17 cellular contexts compared by ENCODE assay signal in the genomic region with DNA sequence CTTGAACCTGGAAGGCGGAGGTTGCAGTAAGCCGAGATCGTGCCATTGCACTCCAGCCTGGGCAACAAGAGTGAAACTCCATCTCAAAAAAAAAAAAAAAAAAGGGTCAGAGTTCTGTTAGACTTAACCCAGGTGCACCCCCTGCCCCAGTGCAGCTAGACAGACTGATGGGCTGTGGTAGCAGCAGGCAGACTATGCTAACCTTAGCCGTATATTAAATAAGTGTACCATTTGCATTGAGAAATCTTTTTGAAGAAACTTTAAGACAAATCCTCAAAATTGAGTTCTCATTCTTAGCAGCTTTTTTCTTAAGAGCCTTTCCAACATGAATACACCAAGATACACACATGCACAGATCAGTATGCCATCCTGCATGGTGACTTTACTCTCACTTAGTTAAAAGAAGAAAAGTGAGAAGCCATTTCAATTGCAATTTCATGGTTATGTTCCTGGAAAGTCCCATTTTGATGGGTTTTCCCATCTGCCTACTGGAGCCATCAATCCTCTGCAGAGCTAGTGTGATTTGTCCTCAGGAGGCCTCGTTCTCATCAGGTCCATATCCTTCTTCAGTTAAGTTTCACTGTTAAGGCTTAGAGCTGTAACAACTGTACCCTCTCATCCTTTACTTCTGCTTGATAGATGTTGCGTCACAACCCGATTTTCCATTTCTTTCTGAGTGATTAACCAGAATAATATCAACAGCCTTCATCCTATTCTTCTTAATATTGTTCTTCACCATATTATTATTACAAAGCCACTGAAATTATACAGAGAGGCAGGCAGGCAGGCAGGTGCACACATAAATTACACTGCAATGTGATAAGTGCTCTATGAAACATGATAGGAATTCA. TPM values are rescaled to one million over a fixed set of nuclear protein-coding genes. Genes with fewer than 3 reads are reported as not detected.
A peak's percentile ranks its signal among the peaks of the same experiment; 100 is the strongest.
DNase-seq lines count a peak whose midpoint lies in the region; ATAC-seq, FAIRE-seq and TF ChIP-seq lines count a peak whose summit lies in the region.
"Had no signal": no experiment of that assay in that cellular context is flagged by ENCODE, and none has a peak within 500 bp of the region (broad histone marks: within the 10 kb centered on the region; RNA-seq: fewer than 3 reads in every experiment).

No MANE protein-coding gene starts in this region.

- no peak overlapping the region for H3K4me3 Mint-ChIP-seq in activated CD4-positive, alpha-beta T cell treated with anti-CD3 and anti-CD28 coated beads, Interleukin-2, amount 10 ng/mL, durations not matched to agents 24 days and 14 days
- H3K4me3 Mint-ChIP-seq in activated CD4-positive, alpha-beta T cell treated with anti-CD3 and anti-CD28 coated beads for 36 hours = no peak overlapping the region
- H3K4me3 Mint-ChIP-seq in osteocyte (ENCODE audit: unreplicated experiment) = peak overlapping the region; percentile 84

- peaks cover 61% of the 10 kb centered on the region for H3K27me3 Mint-ChIP-seq in activated CD4-positive, alpha-beta T cell treated with anti-CD3 and anti-CD28 coated beads, Interleukin-2, amount 10 ng/mL, durations not matched to agents 24 days and 14 days
- peaks cover 42% of the 10 kb centered on the region for H3K27me3 Mint-ChIP-seq in activated CD4-positive, alpha-beta T cell treated with anti-CD3 and anti-CD28 coated beads for 36 hours
- H3K27me3 Mint-ChIP-seq in osteocyte (ENCODE audit: unreplicated experiment) = peaks cover 34% of the 10 kb centered on the region

- TF ChIP-seq RAD21 in K562 (CRISPR knock-in tag; conservative IDR thresholded peaks at IDR 0.05 in 1 of 2, IDR thresholded peaks at IDR 0.05 in 1 of 2) = no peak

- peaks cover 23 to 51% of the 10 kb centered on the region in 2 experiments for H3K4me1 ChIP-seq in K562 (replicated peaks in 1 of 2; ENCODE audit: control insufficient read depth in 2 of 2, insufficient read depth in 2 of 2, low read length in 2 of 2)

- TF ChIP-seq CTCF in K562 (IDR thresholded peaks at IDR 0.05 in 2 of 3, conservative IDR thresholded peaks at IDR 0.05 in 1 of 3; ENCODE audit: insufficient read depth in 2 of 3, low read depth in 1 of 3, low read length in 3 of 3) (no peak), osteocyte (IDR thresholded peaks at IDR 0.05) (no peak)

- no peaks in the 10 kb centered on the region for H3K9me3 ChIP-seq in K562 (replicated peaks; ENCODE audit: control insufficient read depth, insufficient read depth, low read depth, low read length)
- H3K9me3 ChIP-seq: A549, ascending aorta, transverse colon had no signal

- H3K9ac ChIP-seq in K562 (ENCODE audit: insufficient read depth in 1 of 2, low read depth in 2 of 2, low read length in 2 of 2) = no peak overlapping the region

- ATAC-seq in activated CD4-positive, alpha-beta T cell treated with anti-CD3 and anti-CD28 coated beads for 36 hours = no peak
- ATAC-seq in K562 = no peak
- ATAC-seq in HG03432 (IDR thresholded peaks at IDR 0.05; ENCODE audit: unreplicated experiment) = no peak
- no peak for ATAC-seq in Right ventricle myocardium inferior
- ATAC-seq: A549 had no signal

- POLR2A ChIA-PET in activated CD4-positive, alpha-beta T cell treated with anti-CD3 and anti-CD28 coated beads for 36 hours (lab: Charles Lee) = no interaction called here
- POLR2A ChIA-PET in K562 (lab: Yijun Ruan, JAX) = no interaction called here

- no peaks in the 10 kb centered on the region for H3K9me3 Mint-ChIP-seq in activated CD4-positive, alpha-beta T cell treated with anti-CD3 and anti-CD28 coated beads, Interleukin-2, amount 10 ng/mL, durations not matched to agents 24 days and 14 days
- H3K9me3 Mint-ChIP-seq in activated CD4-positive, alpha-beta T cell treated with anti-CD3 and anti-CD28 coated beads for 36 hours (ENCODE audit: low read depth) = no peaks in the 10 kb centered on the region
- no peaks in the 10 kb centered on the region for H3K9me3 Mint-ChIP-seq in osteocyte (ENCODE audit: unreplicated experiment)
- H3K9me3 Mint-ChIP-seq: activated CD4-positive, alpha-beta memory T cell treated with anti-CD3 and anti-CD28 coated beads for 36 hours had no signal

- peaks cover 42% of the 10 kb centered on the region for H3K4me1 Mint-ChIP-seq in activated CD4-positive, alpha-beta T cell treated with anti-CD3 and anti-CD28 coated beads, Interleukin-2, amount 10 ng/mL, durations not matched to agents 24 days and 14 days
- H3K4me1 Mint-ChIP-seq in activated CD4-positive, alpha-beta T cell treated with anti-CD3 and anti-CD28 coated beads for 36 hours = peaks cover 45% of the 10 kb centered on the region
- peaks cover 9% of the 10 kb centered on the region for H3K4me1 Mint-ChIP-seq in osteocyte (ENCODE audit: unreplicated experiment)

- H3K36me3 Mint-ChIP-seq in activated CD4-positive, alpha-beta T cell treated with anti-CD3 and anti-CD28 coated beads, Interleukin-2, amount 10 ng/mL, durations not matched to agents 24 days and 14 days (ENCODE audit: low read depth) = no peaks in the 10 kb centered on the region
- H3K36me3 Mint-ChIP-seq in activated CD4-positive, alpha-beta T cell treated with anti-CD3 and anti-CD28 coated beads for 36 hours (ENCODE audit: low read depth) = no peaks in the 10 kb centered on the region
- no peaks in the 10 kb centered on the region for H3K36me3 Mint-ChIP-seq in osteocyte (ENCODE audit: unreplicated experiment)
- H3K36me3 Mint-ChIP-seq: activated CD4-positive, alpha-beta memory T cell treated with anti-CD3 and anti-CD28 coated beads for 36 hours had no signal

- no peak for TF ChIP-seq POLR2A in K562 (conservative IDR thresholded peaks at IDR 0.05)

- no peak overlapping the region for H2AFZ ChIP-seq in K562 (ENCODE audit: low read depth, low read length)
- H2AFZ ChIP-seq: GM23248 had no signal

- no peaks in the 10 kb centered on the region for H4K20me1 ChIP-seq in K562 (replicated peaks; ENCODE audit: control insufficient read depth, insufficient read depth, low read length)

- no peak for TF ChIP-seq EP300 in K562 (IDR thresholded peaks at IDR 0.05; ENCODE audit: low read length)

- FAIRE-seq in K562 (lab: Jason Lieb, UNC) = no peak
- FAIRE-seq: A549 had no signal

- peak overlapping the region; percentile 80; the same call in 1 of the 2 replicates for H3K4me2 ChIP-seq in K562 (ENCODE audit: insufficient read depth, low read length)

- H3K79me2 ChIP-seq in K562 (ENCODE audit: control insufficient read depth, insufficient read depth, low read length) = peaks cover 24% of the 10 kb centered on the region

- peak overlapping the region; percentile 4 for H3K27ac Mint-ChIP-seq in activated CD4-positive, alpha-beta T cell treated with anti-CD3 and anti-CD28 coated beads, Interleukin-2, amount 10 ng/mL, durations not matched to agents 24 days and 14 days
- H3K27ac Mint-ChIP-seq in activated CD4-positive, alpha-beta T cell treated with anti-CD3 and anti-CD28 coated beads for 36 hours = no peak overlapping the region
- no peak overlapping the region for H3K27ac Mint-ChIP-seq in osteocyte (ENCODE audit: unreplicated experiment)

- no peaks in the 10 kb centered on the region for H3K9me1 ChIP-seq in K562 (ENCODE audit: control insufficient read depth, insufficient read depth, low read length)

- 63% methylated on average over 4 of the region's 7 CpGs for WGBS in K562 (ENCODE audit: insufficient coverage, low coverage, missing lambda C conversion rate)

- no TSS peak for BruUV-seq in K562 (replicated peaks; lab: Mats Ljungman, UMichigan)

- no peak overlapping the region for H3K27ac ChIP-seq in K562 (ENCODE audit: extremely low read depth, low read depth, low read length)
- H3K27ac ChIP-seq: SK-N-MC had no signal

- H3K27me3 ChIP-seq in K562 (ENCODE audit: control insufficient read depth in 2 of 2, insufficient read depth in 2 of 2, low read length in 2 of 2) = no peaks in the 10 kb centered on the region
- H3K27me3 ChIP-seq: ascending aorta had no signal

- DNase-seq in activated CD4-positive, alpha-beta T cell treated with anti-CD3 and anti-CD28 coated beads, Interleukin-2, amount 10 ng/mL, durations not matched to agents 24 days and 14 days = no peak
- no peak for DNase-seq in activated CD4-positive, alpha-beta T cell treated with anti-CD3 and anti-CD28 coated beads for 36 hours
- DNase-seq in MV-4-11 (lab: John Stamatoyannopoulos, UW) (peak; percentile 41), K562 (ENCODE audit: extremely low read depth in 1 of 4, low spot score in 3 of 4) (no peak), osteocyte (ENCODE audit: extremely low spot score, unreplicated experiment) (no peak), NCI-H2029 (lab: John Stamatoyannopoulos, UW) (no peak), Right ventricle myocardium inferior (ENCODE audit: missing footprints) (no peak)
- DNase-seq: DND-41; NCI-H1417; stimulated activated CD4-positive, alpha-beta T cell treated with anti-CD3 and anti-CD28 coated beads, Interleukin-4, amount 100 ng/mL, for 4 hours; transverse colon had no signal

- CTCF ChIA-PET in activated CD4-positive, alpha-beta T cell treated with anti-CD3 and anti-CD28 coated beads for 36 hours (lab: Charles Lee) = interaction anchor here (0.6 to 2.8 kb wide), 4 partner anchors 14 to 32 kb away, joined by 3 to 10 read pairs (median 6); a partner anchor contains a TSS
- CTCF ChIA-PET in K562 (lab: Yijun Ruan, JAX; ENCODE audit: low intra/inter-chr PET ratio) = no interaction called here

- intact Hi-C loops in activated CD4-positive, alpha-beta T cell treated with anti-CD3 and anti-CD28 coated beads, Interleukin-2, amount 10 ng/mL, durations not matched to agents 24 days and 14 days (cut with micrococcal nuclease) = loop anchor here (5.0 kb wide), 1 partner anchor 186 kb away; no protein-coding TSS in a partner anchor
- intact Hi-C loops in activated CD4-positive, alpha-beta T cell treated with anti-CD3 and anti-CD28 coated beads for 36 hours (cut with DNase I, micrococcal nuclease) = no loop called here
- intact Hi-C loops in K562 (cut with micrococcal nuclease) (no loop called here), Right ventricle myocardium inferior (cut with DNase I) (no loop called here)

- in situ Hi-C loops in K562 (cut with MboI) = no loop called here

- H3K4me3 ChIP-seq in K562 = no peak overlapping the region

- H3K36me3 ChIP-seq in K562 (ENCODE audit: control insufficient read depth, insufficient read depth, low read length) = no peaks in the 10 kb centered on the region
- H3K36me3 ChIP-seq: ascending aorta, transverse colon had no signal

RNA-seq across cellular contexts. Expression of a gene that starts 7.3 kb away (rescaled TPM):
- total RNA-seq in activated CD4-positive, alpha-beta T cell treated with anti-CD3 and anti-CD28 coated beads, Interleukin-2, amount 10 ng/mL, durations not matched to agents 24 days and 14 days = not detected in 2 replicates
- total RNA-seq in activated CD4-positive, alpha-beta T cell treated with anti-CD3 and anti-CD28 coated beads for 36 hours = not detected
- 1.5 and 4.0 TPM in 2 replicates for total RNA-seq in K562 (2011; cell fraction: chromatin; rRNA removed; ENCODE audit: low replicate concordance)
- 3.3 and 4.5 TPM in 2 replicates for total RNA-seq in K562 (2011; cell fraction: nucleolus; rRNA removed)
- total RNA-seq in K562 (2011; cell fraction: nucleoplasm; rRNA removed) = 2.9 and 5.1 TPM in 2 replicates
- total RNA-seq in K562 (2014; rRNA removed) (2.8 and 5.1 TPM in 2 replicates), K562 (2014; rRNA removed; fragmentation: Illumina TruSeq; extraction: Trizol) (1.2 and 1.4 TPM in 2 replicates), K562 (2015; rRNA removed; fragmentation: Illumina TruSeq; extraction: Trizol) (2.3 and 2.5 TPM in 2 replicates), K562 (2021) (2.4 and 3.1 TPM in 2 replicates), osteocyte (0.27 TPM in 1 of 2 replicates, not detected in the other), Right ventricle myocardium inferior (0.35 TPM)
- polyA plus RNA-seq in K562 (2011; rRNA removed) (1.2 and 1.3 TPM in 2 replicates), K562 (2014; fragmentation: Illumina TruSeq; extraction: Trizol) (1.1 and 1.6 TPM in 2 replicates), K562 (2014; fragmentation: Nextera tagmentation; extraction: Ambion mirVana) (under 1 TPM; 0.20 to 0.25 TPM), K562 (2014; rRNA removed) (2.1 and 4.6 TPM in 2 replicates)
- polyA plus RNA-seq in K562 (2011; cell fraction: cytosol; rRNA removed) = 1.0 and 3.4 TPM in 2 replicates
- polyA plus RNA-seq in K562 (2011; cell fraction: nucleus; rRNA removed) = 3.2 and 8.8 TPM in 2 replicates
- 4.6 and 4.8 TPM in 2 replicates for polyA plus RNA-seq in K562 (2012)
- 0.51 and 0.91 TPM in 2 replicates for polyA minus RNA-seq in K562 (2011; rRNA and poly(A)+ RNA removed)
- 0.95 and 2.2 TPM in 2 replicates for polyA minus RNA-seq in K562 (2011; cell fraction: cytosol; rRNA and poly(A)+ RNA removed)
- 1.9 and 3.6 TPM in 2 replicates for polyA minus RNA-seq in K562 (2011; cell fraction: nucleus; rRNA and poly(A)+ RNA removed)
- total RNA-seq: activated CD4-positive, alpha-beta memory T cell treated with anti-CD3 and anti-CD28 coated beads for 36 hours; ascending aorta had no signal

RNA-seq across cellular contexts. Expression of a gene that starts 21.0 kb away (rescaled TPM):
- 38.2 and 39.7 TPM in 2 replicates for total RNA-seq in activated CD4-positive, alpha-beta T cell treated with anti-CD3 and anti-CD28 coated beads, Interleukin-2, amount 10 ng/mL, durations not matched to agents 24 days and 14 days
- total RNA-seq in activated CD4-positive, alpha-beta T cell treated with anti-CD3 and anti-CD28 coated beads for 36 hours = 10 to 100 TPM; 28.0 to 28.1 TPM
- 52.6 and 81.7 TPM in 2 replicates for total RNA-seq in K562 (2011; cell fraction: chromatin; rRNA removed; ENCODE audit: low replicate concordance)
- 43.2 and 51.6 TPM in 2 replicates for total RNA-seq in K562 (2011; cell fraction: nucleolus; rRNA removed)
- total RNA-seq in K562 (2011; cell fraction: nucleoplasm; rRNA removed) = 34.3 and 41.1 TPM in 2 replicates
- total RNA-seq in K562 (2014; rRNA removed) = 55.4 and 62.7 TPM in 2 replicates
- 42.3 and 44.3 TPM in 2 replicates for total RNA-seq in K562 (2014; rRNA removed; fragmentation: Illumina TruSeq; extraction: Trizol)
- total RNA-seq in K562 (2015; rRNA removed; fragmentation: Illumina TruSeq; extraction: Trizol) = 42.4 and 48.0 TPM in 2 replicates
- total RNA-seq in K562 (2021) = 41.0 and 43.6 TPM in 2 replicates
- 75.2 and 80.4 TPM in 2 replicates for polyA plus RNA-seq in K562 (2011; rRNA removed)
- polyA plus RNA-seq in K562 (2011; cell fraction: cytosol; rRNA removed) = 43.1 and 48.0 TPM in 2 replicates
- 69.1 and 74.8 TPM in 2 replicates for polyA plus RNA-seq in K562 (2011; cell fraction: nucleus; rRNA removed)
- polyA plus RNA-seq in K562 (2012) = 41.7 and 47.0 TPM in 2 replicates
- polyA plus RNA-seq in K562 (2014; fragmentation: Illumina TruSeq; extraction: Trizol) = 38.5 and 54.6 TPM in 2 replicates
- 10 to 100 TPM; 10.4 to 15.0 TPM for polyA plus RNA-seq in K562 (2014; fragmentation: Nextera tagmentation; extraction: Ambion mirVana)
- 80.8 and 81.4 TPM in 2 replicates for polyA plus RNA-seq in K562 (2014; rRNA removed)
- polyA minus RNA-seq in K562 (2011; rRNA and poly(A)+ RNA removed) = 34.2 and 40.0 TPM in 2 replicates
- polyA minus RNA-seq in K562 (2011; cell fraction: cytosol; rRNA and poly(A)+ RNA removed) = 20.6 and 27.8 TPM in 2 replicates
- polyA minus RNA-seq in K562 (2011; cell fraction: nucleus; rRNA and poly(A)+ RNA removed) = 26.9 and 35.7 TPM in 2 replicates
- total RNA-seq in osteocyte = 20.1 and 21.8 TPM in 2 replicates
- total RNA-seq in Right ventricle myocardium inferior = 7.0 TPM

RNA-seq across cellular contexts. Expression of a gene that starts 21.6 kb away (rescaled TPM):
- total RNA-seq in activated CD4-positive, alpha-beta T cell treated with anti-CD3 and anti-CD28 coated beads, Interleukin-2, amount 10 ng/mL, durations not matched to agents 24 days and 14 days = not detected in 2 replicates
- total RNA-seq in activated CD4-positive, alpha-beta T cell treated with anti-CD3 and anti-CD28 coated beads for 36 hours = not detected
- 0.60 and 0.76 TPM in 2 replicates for total RNA-seq in K562 (2011; cell fraction: chromatin; rRNA removed; ENCODE audit: low replicate concordance)
- 0.53 and 1.2 TPM in 2 replicates for total RNA-seq in K562 (2011; cell fraction: nucleolus; rRNA removed)
- 0.88 and 2.4 TPM in 2 replicates for total RNA-seq in K562 (2011; cell fraction: nucleoplasm; rRNA removed)
- total RNA-seq in K562 (2014; rRNA removed) (0.09 and 1.0 TPM in 2 replicates), K562 (2014; rRNA removed; fragmentation: Illumina TruSeq; extraction: Trizol) (0.29 and 0.41 TPM in 2 replicates), K562 (2015; rRNA removed; fragmentation: Illumina TruSeq; extraction: Trizol) (0.36 and 0.45 TPM in 2 replicates), K562 (2021) (0.35 and 0.40 TPM in 2 replicates), osteocyte (not detected in 2 replicates), Right ventricle myocardium inferior (not detected)
- polyA plus RNA-seq in K562 (2011; rRNA removed) (0.45 and 0.53 TPM in 2 replicates), K562 (2014; fragmentation: Illumina TruSeq; extraction: Trizol) (0.55 and 0.68 TPM in 2 replicates), K562 (2014; fragmentation: Nextera tagmentation; extraction: Ambion mirVana) (under 1 TPM; 0.44 to 0.84 TPM), K562 (2014; rRNA removed) (0.49 and 0.93 TPM in 2 replicates)
- polyA plus RNA-seq in K562 (2011; cell fraction: cytosol; rRNA removed) = 0.63 and 0.78 TPM in 2 replicates
- polyA plus RNA-seq in K562 (2011; cell fraction: nucleus; rRNA removed) = 0.41 and 0.48 TPM in 2 replicates
- 0.98 and 8.8 TPM in 2 replicates for polyA plus RNA-seq in K562 (2012)
- 0.18 TPM in 2 replicates for polyA minus RNA-seq in K562 (2011; rRNA and poly(A)+ RNA removed)
- not detected in 2 replicates for polyA minus RNA-seq in K562 (2011; cell fraction: cytosol; rRNA and poly(A)+ RNA removed)
- polyA minus RNA-seq in K562 (2011; cell fraction: nucleus; rRNA and poly(A)+ RNA removed) = 0.27 and 0.44 TPM in 2 replicates
- total RNA-seq: activated CD4-positive, alpha-beta memory T cell treated with anti-CD3 and anti-CD28 coated beads for 36 hours; ascending aorta had no signal

RNA-seq across cellular contexts. Expression of a gene that starts 37.5 kb away (rescaled TPM):
- total RNA-seq in activated CD4-positive, alpha-beta T cell treated with anti-CD3 and anti-CD28 coated beads, Interleukin-2, amount 10 ng/mL, durations not matched to agents 24 days and 14 days = 23.6 and 27.7 TPM in 2 replicates
- total RNA-seq in activated CD4-positive, alpha-beta T cell treated with anti-CD3 and anti-CD28 coated beads for 36 hours = 10 to 100 TPM; 23.7 to 31.9 TPM
- 30.1 and 51.8 TPM in 2 replicates for total RNA-seq in K562 (2011; cell fraction: chromatin; rRNA removed; ENCODE audit: low replicate concordance)
- total RNA-seq in K562 (2011; cell fraction: nucleolus; rRNA removed) = 23.8 and 27.5 TPM in 2 replicates
- total RNA-seq in K562 (2011; cell fraction: nucleoplasm; rRNA removed) = 40.7 and 61.9 TPM in 2 replicates
- total RNA-seq in K562 (2014; rRNA removed) = 14.5 and 16.2 TPM in 2 replicates
- 29.4 and 34.7 TPM in 2 replicates for total RNA-seq in K562 (2014; rRNA removed; fragmentation: Illumina TruSeq; extraction: Trizol)
- total RNA-seq in K562 (2015; rRNA removed; fragmentation: Illumina TruSeq; extraction: Trizol) = 26.6 and 28.8 TPM in 2 replicates
- total RNA-seq in K562 (2021) = 20.4 and 22.1 TPM in 2 replicates
- polyA plus RNA-seq in K562 (2011; rRNA removed) = 28.1 and 32.4 TPM in 2 replicates
- polyA plus RNA-seq in K562 (2011; cell fraction: cytosol; rRNA removed) = 10.8 and 16.1 TPM in 2 replicates
- polyA plus RNA-seq in K562 (2011; cell fraction: nucleus; rRNA removed) = 8.9 and 12.2 TPM in 2 replicates
- polyA plus RNA-seq in K562 (2012) = 13.9 and 24.9 TPM in 2 replicates
- 22.1 and 26.7 TPM in 2 replicates for polyA plus RNA-seq in K562 (2014; fragmentation: Illumina TruSeq; extraction: Trizol)
- polyA plus RNA-seq in K562 (2014; fragmentation: Nextera tagmentation; extraction: Ambion mirVana) = 10 to 100 TPM; 11.7 to 15.1 TPM
- 14.8 and 16.6 TPM in 2 replicates for polyA plus RNA-seq in K562 (2014; rRNA removed)
- 49.7 TPM in 2 replicates for polyA minus RNA-seq in K562 (2011; rRNA and poly(A)+ RNA removed)
- 12.4 and 15.8 TPM in 2 replicates for polyA minus RNA-seq in K562 (2011; cell fraction: cytosol; rRNA and poly(A)+ RNA removed)
- 17.4 and 27.2 TPM in 2 replicates for polyA minus RNA-seq in K562 (2011; cell fraction: nucleus; rRNA and poly(A)+ RNA removed)
- total RNA-seq in osteocyte = 29.7 and 32.2 TPM in 2 replicates
- total RNA-seq in Right ventricle myocardium inferior = 12.6 TPM
